ENCODE assay signal across 2 cellular contexts in the genomic region with DNA sequence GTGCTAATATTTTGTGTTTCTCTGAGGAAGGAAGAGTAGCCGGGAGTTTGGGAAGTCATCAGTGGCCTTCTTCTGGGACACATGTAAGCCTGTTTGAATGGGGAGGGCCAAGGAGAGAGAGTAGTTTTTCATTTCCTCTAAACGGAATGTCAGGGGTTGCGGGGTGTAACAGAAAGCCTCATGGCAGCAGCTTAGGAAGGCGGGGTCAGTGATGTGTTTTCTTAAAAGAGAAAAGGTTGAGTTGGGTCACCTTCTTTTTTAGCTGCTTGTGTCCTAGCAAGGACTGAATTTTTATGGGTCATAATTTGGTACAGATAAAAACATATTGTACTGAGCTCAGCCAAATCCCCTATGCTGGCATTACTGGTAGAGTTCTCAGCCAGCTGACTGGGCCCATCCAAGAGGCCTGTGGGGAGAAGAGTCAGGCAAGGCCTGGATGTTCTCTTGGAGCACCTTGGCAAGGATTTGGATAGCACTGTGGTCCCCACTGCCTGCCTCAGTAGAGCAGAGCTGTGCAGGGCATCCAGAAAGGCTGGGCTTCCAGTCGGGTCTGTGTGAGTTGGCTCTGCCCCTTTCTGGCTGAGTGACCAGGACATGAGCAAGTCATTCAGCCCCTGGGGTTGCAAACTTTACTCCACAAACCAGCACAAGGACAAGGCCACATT.
TF ChIP-seq lines count a peak whose summit lies in the region.

No MANE protein-coding gene starts in this region.

TF ChIP-seq in IMR-90, 13 proteins besides CTCF, POLR2A, EP300 and RAD21:
- TF ChIP-seq CEBPB (IDR thresholded peaks at IDR 0.05; ENCODE audit: low read depth, low read length), result no peak
- TF ChIP-seq SMC3 (IDR thresholded peaks at IDR 0.05; ENCODE audit: low read depth, low read length), result no peak
- TF ChIP-seq RFX5 (IDR thresholded peaks at IDR 0.05; ENCODE audit: low read depth, low read length), result no peak
- no peak for TF ChIP-seq MAZ (IDR thresholded peaks at IDR 0.05; ENCODE audit: borderline replicate concordance, low read depth, low read length)
- TF ChIP-seq CHD1 (IDR thresholded peaks at IDR 0.05; ENCODE audit: low read depth, low read length), result no peak
- no peak for TF ChIP-seq NFE2L2 (IDR thresholded peaks at IDR 0.05; ENCODE audit: low read depth, low read length)
- no peak for TF ChIP-seq MAFK (IDR thresholded peaks at IDR 0.05; ENCODE audit: low read depth, low read length)
- TF ChIP-seq FOS (IDR thresholded peaks at IDR 0.05; ENCODE audit: low read depth, low read length), result no peak
- TF ChIP-seq MXI1 (IDR thresholded peaks at IDR 0.05; ENCODE audit: borderline replicate concordance, low read depth, low read length), result no peak
- TF ChIP-seq RCOR1 (IDR thresholded peaks at IDR 0.05; ENCODE audit: insufficient replicate concordance, low read length), result no peak
- TF ChIP-seq BHLHE40 (IDR thresholded peaks at IDR 0.05; ENCODE audit: low read depth, low read length), result no peak
- TF ChIP-seq USF2 (IDR thresholded peaks at IDR 0.05; ENCODE audit: low read depth, low read length), result no peak
- TF ChIP-seq, protein P1, sequence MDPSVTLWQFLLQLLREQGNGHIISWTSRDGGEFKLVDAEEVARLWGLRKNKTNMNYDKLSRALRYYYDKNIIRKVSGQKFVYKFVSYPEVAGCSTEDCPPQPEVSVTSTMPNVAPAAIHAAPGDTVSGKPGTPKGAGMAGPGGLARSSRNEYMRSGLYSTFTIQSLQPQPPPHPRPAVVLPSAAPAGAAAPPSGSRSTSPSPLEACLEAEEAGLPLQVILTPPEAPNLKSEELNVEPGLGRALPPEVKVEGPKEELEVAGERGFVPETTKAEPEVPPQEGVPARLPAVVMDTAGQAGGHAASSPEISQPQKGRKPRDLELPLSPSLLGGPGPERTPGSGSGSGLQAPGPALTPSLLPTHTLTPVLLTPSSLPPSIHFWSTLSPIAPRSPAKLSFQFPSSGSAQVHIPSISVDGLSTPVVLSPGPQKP (IDR thresholded peaks at IDR 0.05; ENCODE audit: borderline replicate concordance, low read depth, low read length), result no peak

TF ChIP-seq in endothelial cell of umbilical vein, 7 proteins besides CTCF, POLR2A, EP300 and RAD21:
- TF ChIP-seq FOS (IDR thresholded peaks at IDR 0.05; ENCODE audit: borderline replicate concordance, insufficient read depth, low read length) (no peak), MYC (IDR thresholded peaks at IDR 0.05; ENCODE audit: low read depth, low read length) (no peak), GATA2 (IDR thresholded peaks at IDR 0.05; ENCODE audit: insufficient read depth, insufficient read length, low read depth, low read length) (no peak), POLR2AphosphoS5 (IDR thresholded peaks at IDR 0.05; ENCODE audit: insufficient read depth, low read depth, low read length) (no peak), MAX (IDR thresholded peaks at IDR 0.05; ENCODE audit: insufficient read depth, insufficient read length) (no peak), EZH2 (IDR thresholded peaks at IDR 0.05; ENCODE audit: borderline replicate concordance, low read depth, low read length, severe bottlenecking) (no peak), JUN (IDR thresholded peaks at IDR 0.05; ENCODE audit: borderline replicate concordance, insufficient read depth, insufficient read length, low read depth) (no peak)
TF ChIP-seq in endothelial cell of umbilical vein: peak in this region for 0.
